Comparison of ENCODE assay signal across 1 cellular context in genomic region chr14:69768873-69769272, GRCh38.
TF ChIP-seq lines count a peak whose summit lies in the region.

No MANE protein-coding gene starts in this region.

TF ChIP-seq in HCT116, 20 proteins besides CTCF, POLR2A, EP300 and RAD21 (continued from another document):
- TF ChIP-seq ZBTB33 (IDR thresholded peaks at IDR 0.05; ENCODE audit: extremely low read depth, insufficient replicate concordance, low read length) = no peak
- no peak for TF ChIP-seq EZH2 (IDR thresholded peaks at IDR 0.05)
- TF ChIP-seq YY1 (IDR thresholded peaks at IDR 0.05; ENCODE audit: extremely low read depth, insufficient replicate concordance, low read depth, low read length) = no peak
- no peak for TF ChIP-seq ZNF274 (IDR thresholded peaks at IDR 0.05; ENCODE audit: low read depth, low read length)
- no peak for TF ChIP-seq SRF (IDR thresholded peaks at IDR 0.05; ENCODE audit: low read depth)
- no peak for TF ChIP-seq ATF3 (IDR thresholded peaks at IDR 0.05)
- TF ChIP-seq JUND (IDR thresholded peaks at IDR 0.05) = no peak
- TF ChIP-seq EZH2phosphoT487 (IDR thresholded peaks at IDR 0.05; ENCODE audit: borderline replicate concordance) = no peak
- no peak for TF ChIP-seq SP1 (IDR thresholded peaks at IDR 0.05; ENCODE audit: low read depth)
- TF ChIP-seq MAX (IDR thresholded peaks at IDR 0.05) = no peak
- TF ChIP-seq CEBPB (IDR thresholded peaks at IDR 0.05; ENCODE audit: low read depth) = no peak
- no peak for TF ChIP-seq ZFX (IDR thresholded peaks at IDR 0.05)
- no peak for TF ChIP-seq POLR2AphosphoS5 (IDR thresholded peaks at IDR 0.05; ENCODE audit: low read depth, low read length)
